Comparison of ENCODE assay signal across 9 cellular contexts in the genomic region with DNA sequence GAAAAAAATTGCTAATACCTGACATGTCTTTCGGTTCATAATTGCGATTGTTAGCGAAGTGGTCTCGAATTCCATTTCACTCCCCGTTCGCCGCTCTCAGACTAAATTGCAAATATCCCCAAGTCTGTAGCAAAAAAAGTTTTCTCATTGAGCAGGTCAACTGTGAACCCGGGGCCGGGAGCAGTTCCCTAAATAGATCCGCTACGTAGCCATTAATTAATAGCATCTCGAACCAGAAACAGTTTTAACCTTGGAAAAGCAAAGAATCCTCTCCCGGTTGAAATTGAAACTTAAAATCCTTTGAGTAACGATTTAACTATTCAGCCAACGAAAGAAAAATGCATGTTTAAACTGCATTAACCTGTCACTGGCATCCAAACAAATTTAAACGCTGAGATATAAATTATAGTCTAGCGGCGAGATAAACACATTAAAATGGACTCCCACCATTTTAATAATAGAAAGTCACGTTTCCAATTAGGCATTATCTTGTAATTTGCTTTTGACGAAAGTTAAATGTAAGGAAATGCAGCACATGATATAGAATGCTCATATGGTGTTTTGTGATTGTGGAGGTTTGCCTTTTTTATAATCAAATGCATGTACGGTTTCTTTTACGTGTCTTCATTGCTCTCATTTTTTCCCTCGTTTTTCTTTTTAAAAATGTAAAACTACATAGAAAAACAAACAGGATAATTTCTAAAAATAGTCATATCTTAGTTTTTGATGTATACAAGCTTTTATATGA. TPM values are rescaled to one million over a fixed set of nuclear protein-coding genes. Genes with fewer than 3 reads are reported as not detected.
DNase-seq lines count a peak whose midpoint lies in the region; ATAC-seq and TF ChIP-seq lines count a peak whose summit lies in the region.
"Had no signal": no experiment of that assay in that cellular context is flagged by ENCODE, and none has a peak within 500 bp of the region (broad histone marks: within the 10 kb centered on the region; RNA-seq: fewer than 3 reads in every experiment).

No MANE protein-coding gene starts in this region.

- TF ChIP-seq POLR2A in ovary (IDR thresholded peaks at IDR 0.05) = no peak

- H3K27me3 Mint-ChIP-seq in endodermal cell (ENCODE audit: insufficient read depth) = peaks cover 83% of the 10 kb centered on the region

- intact Hi-C loops in ovary (cut with DNase I) = loop anchor here in 1 of 4 donors (10.0 kb wide), 1 partner anchor 660 kb away; a partner anchor contains a TSS

- TF ChIP-seq CTCF in endodermal cell (conservative IDR thresholded peaks at IDR 0.05) (no peak), ovary (IDR thresholded peaks at IDR 0.05) (no peak)

- H3K27me3 ChIP-seq in endodermal cell (ENCODE audit: control insufficient read depth, insufficient read depth, low read length, poor library complexity, severe bottlenecking) = peaks cover 97% of the 10 kb centered on the region
- no peaks in the 10 kb centered on the region for H3K27me3 ChIP-seq in ovary

- ATAC-seq in HG03565 (IDR thresholded peaks at IDR 0.05; ENCODE audit: unreplicated experiment) (no peak), HG03196 (IDR thresholded peaks at IDR 0.05; ENCODE audit: unreplicated experiment) (no peak)

- no peak overlapping the region for H3K27ac Mint-ChIP-seq in endodermal cell

- H3K4me1 Mint-ChIP-seq in endodermal cell = peaks cover 3% of the 10 kb centered on the region

- H3K27ac ChIP-seq in endodermal cell (ENCODE audit: low read depth, low read length) (no peak overlapping the region), ovary (peak overlapping the region in 1 of 2 donors; percentile 6)

- H3K9me3 ChIP-seq in endodermal cell (ENCODE audit: control insufficient read depth, low read length) = peaks cover 7% of the 10 kb centered on the region
- peaks cover 7 to 42% of the 10 kb centered on the region in 2 donors for H3K9me3 ChIP-seq in ovary

- no peak overlapping the region for H3K9ac ChIP-seq in endodermal cell (ENCODE audit: extremely low read depth, low read length, poor library complexity, severe bottlenecking)

- no peaks in the 10 kb centered on the region for H3K36me3 ChIP-seq in endodermal cell (ENCODE audit: control insufficient read depth, insufficient read depth, low read length)
- H3K36me3 ChIP-seq in ovary = no peaks in the 10 kb centered on the region

- TF ChIP-seq EP300 in ovary (IDR thresholded peaks at IDR 0.05) = no peak

- H3K4me3 Mint-ChIP-seq in endodermal cell = peak overlapping the region; percentile 61

- H3K4me1 ChIP-seq in endodermal cell (ENCODE audit: control insufficient read depth, insufficient read depth, low read length) (no peaks in the 10 kb centered on the region), ovary (ENCODE audit: insufficient read depth) (no peaks in the 10 kb centered on the region)

- H3K36me3 Mint-ChIP-seq in endodermal cell (ENCODE audit: low read depth) = no peaks in the 10 kb centered on the region

- 2 to 8% methylated on average over 16 to 23 of the region's 23 CpGs for WGBS in endodermal cell (ENCODE audit: insufficient coverage in 1 of 2, insufficient read length in 1 of 2), 2 experiments
- WGBS in ovary, 3 donors = 5 to 7% (median 7%) methylated on average over 23 of the region's 23 CpGs

- H3K4me3 ChIP-seq in endodermal cell (ENCODE audit: low read length) (peak overlapping the region; percentile 78), ovary (peak overlapping the region; percentile 39)

- DNase-seq in NCI-H2029 treated with DMSO at 0.1 percent for 48 hours (lab: John Stamatoyannopoulos, UW) (peak; percentile 61), NCI-H2029 (lab: John Stamatoyannopoulos, UW) (no peak), NCI-H526 treated with DMSO at 0.1 percent for 48 hours (lab: John Stamatoyannopoulos, UW) (peak; percentile 34), endodermal cell (no peak), ovary (no peak), middle frontal gyrus (ENCODE audit: extremely low spot score, low spot score) (no peak)

- peaks cover 6% of the 10 kb centered on the region for H3K9me3 Mint-ChIP-seq in endodermal cell

RNA-seq across cellular contexts. Expression of a gene that starts 0.7 kb away (rescaled TPM):
- total RNA-seq in endodermal cell (not detected), ovary (under 1 TPM in 5 of 7 donors, not detected in 2; 0.10 to 0.84 (median 0.30) TPM)
- not detected for polyA plus RNA-seq in endodermal cell (2013, experiment 1 of 2)
- polyA plus RNA-seq in endodermal cell (2013, experiment 2 of 2) = not detected
- polyA plus RNA-seq in ovary = under 1 TPM in 1 of 2 donors, not detected in 1; 0.10 TPM

RNA-seq across cellular contexts. Expression of a gene that starts 48.4 kb away (rescaled TPM):
- total RNA-seq in endodermal cell (not detected), ovary (not detected)
- not detected for polyA plus RNA-seq in endodermal cell (2013, experiment 1 of 2)
- polyA plus RNA-seq in endodermal cell (2013, experiment 2 of 2) = not detected
- polyA plus RNA-seq in ovary = not detected
- total RNA-seq: Daoy had no signal

Comparison
In these comparisons a context has a peak if more than half of its experiments do, and no peak if none do; other contexts are left out.
1. DNase-seq: peak in NCI-H2029 treated with DMSO at 0.1 percent for 48 hours (single experiment) and NCI-H526 treated with DMSO at 0.1 percent for 48 hours (single experiment); none in NCI-H2029 (single experiment), endodermal cell (single experiment), ovary (0 of 5) and middle frontal gyrus (single experiment).